In genomic region chr16:15644306-15644961, GRCh38 we compare ENCODE assay signal across 1 cellular context.
TF ChIP-seq lines count a peak whose summit lies in the region.

No MANE protein-coding gene starts in this region.

TF ChIP-seq in IMR-90, 13 proteins besides CTCF, POLR2A, EP300 and RAD21 (continued from another document):
- TF ChIP-seq SMC3 (IDR thresholded peaks at IDR 0.05; ENCODE audit: low read depth, low read length) (no peak), FOS (IDR thresholded peaks at IDR 0.05; ENCODE audit: low read depth, low read length) (no peak)
